Comparison of ENCODE assay signal across 9 cellular contexts in genomic region chr20:37524859-37525708, GRCh38. TPM values are rescaled to one million over a fixed set of nuclear protein-coding genes. Genes with fewer than 3 reads are reported as not detected.
A peak's percentile ranks its signal among the peaks of the same experiment; 100 is the strongest.
DNase-seq lines count a peak whose midpoint lies in the region; ATAC-seq lines count a peak whose summit lies in the region.
"Had no signal": no experiment of that assay in that cellular context is flagged by ENCODE, and none has a peak within 500 bp of the region (broad histone marks: within the 10 kb centered on the region; RNA-seq: fewer than 3 reads in every experiment).

No MANE protein-coding gene starts in this region.

- H4K20me1 ChIP-seq in BLaER1 treated with 17β-estradiol and CSF1 and Interleukin-3, amounts not matched to agents 10 nM and 100 nM: peaks cover 48 to 67% (median 61%) of the 10 kb centered on the region in 11 experiments

- POLR2A ChIA-PET in naive thymus-derived CD8-positive, alpha-beta T cell (lab: Charles Lee): no interaction called here

- DNase-seq in astrocyte of the hippocampus (ENCODE audit: low read depth, low spot score): peak; percentile 64
- no peak for DNase-seq in naive thymus-derived CD8-positive, alpha-beta T cell
- DNase-seq in NCI-H345 (lab: John Stamatoyannopoulos, UW): no peak
- no peak for DNase-seq in caudate nucleus (lab: John Stamatoyannopoulos, UW)
- no peak for DNase-seq in NCI-H1048 (lab: John Stamatoyannopoulos, UW)

- H3K4me3 Mint-ChIP-seq in naive thymus-derived CD8-positive, alpha-beta T cell: peak overlapping the region; percentile 26 to 94 (median 77)

- H3K36me3 Mint-ChIP-seq in naive thymus-derived CD8-positive, alpha-beta T cell: peaks cover 0 to 15% (median 6%) of the 10 kb centered on the region in 3 donors

- no peak overlapping the region for H3K27ac ChIP-seq in BLaER1 treated with 17β-estradiol and CSF1 and Interleukin-3, amounts not matched to agents 10 nM and 100 nM
- H3K27ac ChIP-seq in HUES6 (ENCODE audit: low read depth, low read length): no peak overlapping the region
- no peak overlapping the region for H3K27ac ChIP-seq in caudate nucleus (ENCODE audit: low read depth, low read length)

- H3K4me3 ChIP-seq in BLaER1 treated with 17β-estradiol and CSF1 and Interleukin-3, amounts not matched to agents 10 nM and 100 nM: peak overlapping the region in 2 of 10 experiments; percentile 81 to 89; a peak in 2 of 20 replicates
- H3K4me3 ChIP-seq in HUES6 (ENCODE audit: low read depth, low read length): peak overlapping the region; percentile 3; the same call in 1 of the 2 replicates

- H3K27ac Mint-ChIP-seq in naive thymus-derived CD8-positive, alpha-beta T cell: peak overlapping the region in 8 of 10 donors; percentile 7 to 99 (median 66)

- ATAC-seq in naive thymus-derived CD8-positive, alpha-beta T cell: no peak
- ATAC-seq in GM19467 (IDR thresholded peaks at IDR 0.05; ENCODE audit: unreplicated experiment): no peak

- H3K4me2 ChIP-seq in BLaER1 treated with 17β-estradiol and CSF1 and Interleukin-3, amounts not matched to agents 10 nM and 100 nM: peak overlapping the region; percentile 84 to 100 (median 98); a peak in 21 of 22 replicates

- H3K9ac ChIP-seq in BLaER1 treated with 17β-estradiol and CSF1 and Interleukin-3, amounts not matched to agents 10 nM and 100 nM: peak overlapping the region in 1 of 11 experiments; percentile 96; a peak in 2 of 22 replicates
- H3K9ac ChIP-seq in HUES6 (ENCODE audit: low read length): no peak overlapping the region

- H3K9me3 ChIP-seq in BLaER1 treated with 17β-estradiol and CSF1 and Interleukin-3, amounts not matched to agents 10 nM and 100 nM (replicated peaks in 1 of 11): peaks cover 0 to 24% (median 16%) of the 10 kb centered on the region in 11 experiments; a peak in 19 of 22 replicates
- H3K9me3 ChIP-seq in HUES6 (ENCODE audit: control insufficient read depth, insufficient read depth, low read depth, low read length): no peaks in the 10 kb centered on the region
- H3K9me3 ChIP-seq: Peyer's patch had no signal

- H3K36me3 ChIP-seq in BLaER1 treated with 17β-estradiol and CSF1 and Interleukin-3, amounts not matched to agents 10 nM and 100 nM: peaks cover 11 to 54% (median 16%) of the 10 kb centered on the region in 11 experiments
- peaks cover 5% of the 10 kb centered on the region; the same call in 1 of the 2 replicates for H3K36me3 ChIP-seq in HUES6 (ENCODE audit: control insufficient read depth, insufficient read depth, low read length)
- H3K36me3 ChIP-seq: Peyer's patch had no signal

- no peaks in the 10 kb centered on the region for H3K9me3 Mint-ChIP-seq in naive thymus-derived CD8-positive, alpha-beta T cell

- no peaks in the 10 kb centered on the region for H3K27me3 Mint-ChIP-seq in naive thymus-derived CD8-positive, alpha-beta T cell

- H3K27me3 ChIP-seq in BLaER1 treated with 17β-estradiol and CSF1 and Interleukin-3, amounts not matched to agents 10 nM and 100 nM: peaks cover 0 to 36% (median 24%) of the 10 kb centered on the region in 11 experiments; a peak in 17 of 22 replicates
- H3K27me3 ChIP-seq in HUES6 (ENCODE audit: control insufficient read depth, insufficient read depth, low read length): no peaks in the 10 kb centered on the region
- H3K27me3 ChIP-seq: Peyer's patch had no signal

- peaks cover 49 to 68% (median 64%) of the 10 kb centered on the region in 4 donors for H3K4me1 Mint-ChIP-seq in naive thymus-derived CD8-positive, alpha-beta T cell

- peaks cover 24 to 40% (median 30%) of the 10 kb centered on the region in 10 experiments for H3K4me1 ChIP-seq in BLaER1 treated with 17β-estradiol and CSF1 and Interleukin-3, amounts not matched to agents 10 nM and 100 nM
- peaks cover 47% of the 10 kb centered on the region for H3K4me1 ChIP-seq in HUES6 (ENCODE audit: control insufficient read depth, insufficient read depth, low read length)

RNA-seq across cellular contexts. Expression of gene BLCAP, which starts 2.6 kb away (rescaled TPM):
- 10 to 100 TPM; 88.0 to 99.5 TPM for total RNA-seq in naive thymus-derived CD8-positive, alpha-beta T cell
- 10 to 100 TPM; 86.6 to 94.7 (median 91.8) TPM for polyA plus RNA-seq in naive thymus-derived CD8-positive, alpha-beta T cell

RNA-seq across cellular contexts. Expression of gene NNAT, which starts 4.0 kb away (rescaled TPM):
- total RNA-seq in naive thymus-derived CD8-positive, alpha-beta T cell: not detected
- under 1 TPM in 1 of 3 donors, not detected in 2; 0.13 TPM for polyA plus RNA-seq in naive thymus-derived CD8-positive, alpha-beta T cell
- total RNA-seq: Peyer's patch had no signal
